ENCODE assay signal across 9 cellular contexts in the genomic region with DNA sequence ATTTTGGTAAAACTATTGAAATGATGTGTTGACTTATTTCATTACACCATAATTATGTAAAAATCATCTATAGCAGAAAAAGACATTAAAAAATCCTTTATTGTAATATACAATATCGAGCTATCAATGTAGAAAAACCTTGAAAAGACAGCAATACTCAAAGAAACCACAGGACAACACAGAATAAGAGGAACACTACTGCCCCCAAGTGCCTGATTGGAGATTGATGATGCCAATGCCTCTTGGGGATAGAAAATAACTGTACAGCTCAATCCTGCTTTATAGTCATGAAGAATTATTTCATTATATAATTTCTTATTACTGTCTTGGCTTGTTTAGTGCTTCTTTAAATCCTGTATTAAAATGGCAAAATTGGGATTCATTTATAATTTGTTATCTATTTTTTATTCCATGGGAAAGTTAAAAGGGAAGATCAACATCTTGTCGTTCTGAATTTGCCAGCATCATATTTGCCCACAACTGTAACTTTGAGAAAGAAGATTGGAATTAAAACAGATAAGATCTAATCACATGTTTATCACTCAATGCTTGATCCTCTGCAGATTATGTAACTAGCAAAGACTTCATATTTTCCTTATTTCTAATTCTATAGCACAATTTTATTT.
DNase-seq lines count a peak whose midpoint lies in the region; ATAC-seq and TF ChIP-seq lines count a peak whose summit lies in the region.
"Had no signal": no experiment of that assay in that cellular context is flagged by ENCODE, and none has a peak within 500 bp of the region (broad histone marks: within the 10 kb centered on the region; RNA-seq: fewer than 3 reads in every experiment).

No MANE protein-coding gene starts in this region.

- no peaks in the 10 kb centered on the region for H3K36me3 Mint-ChIP-seq in activated naive CD8-positive, alpha-beta T cell treated with anti-CD3 and anti-CD28 coated beads, Interleukin-2, amount 50 U/mL, for 24 hours (ENCODE audit: low read depth)
- H3K36me3 Mint-ChIP-seq in activated naive CD8-positive, alpha-beta T cell treated with anti-CD3 and anti-CD28 coated beads for 36 hours: no peaks in the 10 kb centered on the region
- H3K36me3 Mint-ChIP-seq in activated T-helper 1 cell treated with anti-CD3 and anti-CD28 coated beads, Interleukin-12 subunit alpha, Interleukin-12 subunit beta, Interleukin-2, Interleukin-4 antibody, amounts not matched to agents 30 ng/mL and 10 ng/mL and 1 ng/mL, durations not matched to agents 14 hours and 24 hours and 36 hours (ENCODE audit: low read depth): no peaks in the 10 kb centered on the region

- no peaks in the 10 kb centered on the region for H3K4me1 Mint-ChIP-seq in activated naive CD8-positive, alpha-beta T cell treated with anti-CD3 and anti-CD28 coated beads, Interleukin-2, amount 50 U/mL, for 24 hours
- H3K4me1 Mint-ChIP-seq in activated naive CD8-positive, alpha-beta T cell treated with anti-CD3 and anti-CD28 coated beads for 36 hours: no peaks in the 10 kb centered on the region
- no peaks in the 10 kb centered on the region for H3K4me1 Mint-ChIP-seq in activated T-helper 1 cell treated with anti-CD3 and anti-CD28 coated beads, Interleukin-12 subunit alpha, Interleukin-12 subunit beta, Interleukin-2, Interleukin-4 antibody, amounts not matched to agents 30 ng/mL and 10 ng/mL and 1 ng/mL, durations not matched to agents 14 hours and 24 hours and 36 hours (ENCODE audit: low read depth)
- H3K4me1 Mint-ChIP-seq: activated B cell treated with CpG ODN at 0.5 μM for 24 hours had no signal

- peaks cover 9% of the 10 kb centered on the region for H3K9me3 Mint-ChIP-seq in activated naive CD8-positive, alpha-beta T cell treated with anti-CD3 and anti-CD28 coated beads, Interleukin-2, amount 50 U/mL, for 24 hours
- peaks cover 12% of the 10 kb centered on the region for H3K9me3 Mint-ChIP-seq in activated naive CD8-positive, alpha-beta T cell treated with anti-CD3 and anti-CD28 coated beads for 36 hours
- peaks cover 12% of the 10 kb centered on the region for H3K9me3 Mint-ChIP-seq in activated T-helper 1 cell treated with anti-CD3 and anti-CD28 coated beads, Interleukin-12 subunit alpha, Interleukin-12 subunit beta, Interleukin-2, Interleukin-4 antibody, amounts not matched to agents 30 ng/mL and 10 ng/mL and 1 ng/mL, durations not matched to agents 14 hours and 24 hours and 36 hours

- intact Hi-C loops in activated T-helper 1 cell treated with anti-CD3 and anti-CD28 coated beads, Interleukin-12 subunit alpha, Interleukin-12 subunit beta, Interleukin-2, Interleukin-4 antibody, amounts not matched to agents 30 ng/mL and 10 ng/mL and 1 ng/mL, durations not matched to agents 14 hours and 24 hours and 36 hours (cut with micrococcal nuclease): no loop called here

- DNase-seq in activated naive CD8-positive, alpha-beta T cell treated with anti-CD3 and anti-CD28 coated beads, Interleukin-2, amount 50 U/mL, for 24 hours: peak; percentile 4
- DNase-seq in activated naive CD8-positive, alpha-beta T cell treated with anti-CD3 and anti-CD28 coated beads for 36 hours: no peak
- peak; percentile 18 for DNase-seq in NCI-H1105 (lab: John Stamatoyannopoulos, UW)
- DNase-seq in SK-MEL-5 (ENCODE audit: low read depth, low spot score): peak; percentile 93
- DNase-seq in hippocampal formation (lab: John Stamatoyannopoulos, UW): peak; percentile 2 to 14
- no peak for DNase-seq in suprapubic skin (ENCODE audit: low spot score in 2 of 2)
- DNase-seq in activated CD8-positive, alpha-beta memory T cell treated with anti-CD3 and anti-CD28 coated beads, Interleukin-2, amount 50 U/mL, for 48 hours: no peak
- DNase-seq in activated T-helper 1 cell treated with anti-CD3 and anti-CD28 coated beads, Interleukin-12 subunit alpha, Interleukin-12 subunit beta, Interleukin-2, Interleukin-4 antibody, amounts not matched to agents 30 ng/mL and 10 ng/mL and 1 ng/mL, durations not matched to agents 14 hours and 24 hours and 36 hours (ENCODE audit: low spot score): no peak
- DNase-seq: activated B cell treated with CpG ODN at 0.5 μM for 24 hours had no signal

- H3K36me3 ChIP-seq in suprapubic skin: no peaks in the 10 kb centered on the region

- no peak for TF ChIP-seq EP300 in suprapubic skin (IDR thresholded peaks at IDR 0.05)

- TF ChIP-seq POLR2A in suprapubic skin (IDR thresholded peaks at IDR 0.05): no peak

- no peak for TF ChIP-seq CTCF in suprapubic skin (IDR thresholded peaks at IDR 0.05)

- ATAC-seq in activated naive CD8-positive, alpha-beta T cell treated with anti-CD3 and anti-CD28 coated beads, Interleukin-2, amount 50 U/mL, for 24 hours: no peak

- H3K27me3 ChIP-seq in suprapubic skin: no peaks in the 10 kb centered on the region

- no peaks in the 10 kb centered on the region for H3K4me1 ChIP-seq in suprapubic skin

- H3K27ac ChIP-seq in suprapubic skin: no peak overlapping the region

- H3K4me3 ChIP-seq in suprapubic skin: no peak overlapping the region

- no peak overlapping the region for H3K27ac Mint-ChIP-seq in activated naive CD8-positive, alpha-beta T cell treated with anti-CD3 and anti-CD28 coated beads, Interleukin-2, amount 50 U/mL, for 24 hours
- H3K27ac Mint-ChIP-seq in activated naive CD8-positive, alpha-beta T cell treated with anti-CD3 and anti-CD28 coated beads for 36 hours: no peak overlapping the region
- no peak overlapping the region for H3K27ac Mint-ChIP-seq in activated T-helper 1 cell treated with anti-CD3 and anti-CD28 coated beads, Interleukin-12 subunit alpha, Interleukin-12 subunit beta, Interleukin-2, Interleukin-4 antibody, amounts not matched to agents 30 ng/mL and 10 ng/mL and 1 ng/mL, durations not matched to agents 14 hours and 24 hours and 36 hours
- H3K27ac Mint-ChIP-seq: activated B cell treated with CpG ODN at 0.5 μM for 24 hours had no signal

- in situ Hi-C loops in SK-MEL-5 (cut with HindIII; ENCODE audit: low pct_unique_long_range_greater_than_20kb, low sequenced_read_pairs): no loop called here

- H3K27me3 Mint-ChIP-seq in activated naive CD8-positive, alpha-beta T cell treated with anti-CD3 and anti-CD28 coated beads, Interleukin-2, amount 50 U/mL, for 24 hours: no peaks in the 10 kb centered on the region
- no peaks in the 10 kb centered on the region for H3K27me3 Mint-ChIP-seq in activated naive CD8-positive, alpha-beta T cell treated with anti-CD3 and anti-CD28 coated beads for 36 hours
- H3K27me3 Mint-ChIP-seq in activated T-helper 1 cell treated with anti-CD3 and anti-CD28 coated beads, Interleukin-12 subunit alpha, Interleukin-12 subunit beta, Interleukin-2, Interleukin-4 antibody, amounts not matched to agents 30 ng/mL and 10 ng/mL and 1 ng/mL, durations not matched to agents 14 hours and 24 hours and 36 hours (ENCODE audit: insufficient read depth): no peaks in the 10 kb centered on the region
- H3K27me3 Mint-ChIP-seq: activated B cell treated with CpG ODN at 0.5 μM for 24 hours had no signal

- no peaks in the 10 kb centered on the region for H3K9me3 ChIP-seq in suprapubic skin

- WGBS in suprapubic skin: 58% methylated on average over 2 of the region's 2 CpGs

- no peak overlapping the region for H3K4me3 Mint-ChIP-seq in activated naive CD8-positive, alpha-beta T cell treated with anti-CD3 and anti-CD28 coated beads, Interleukin-2, amount 50 U/mL, for 24 hours
- no peak overlapping the region for H3K4me3 Mint-ChIP-seq in activated naive CD8-positive, alpha-beta T cell treated with anti-CD3 and anti-CD28 coated beads for 36 hours
- no peak overlapping the region for H3K4me3 Mint-ChIP-seq in activated T-helper 1 cell treated with anti-CD3 and anti-CD28 coated beads, Interleukin-12 subunit alpha, Interleukin-12 subunit beta, Interleukin-2, Interleukin-4 antibody, amounts not matched to agents 30 ng/mL and 10 ng/mL and 1 ng/mL, durations not matched to agents 14 hours and 24 hours and 36 hours
- H3K4me3 Mint-ChIP-seq: activated B cell treated with CpG ODN at 0.5 μM for 24 hours had no signal

Comparison
In these comparisons a context has a peak if more than half of its experiments do, and no peak if none do; other contexts are left out.
1. DNase-seq: peak in activated naive CD8-positive, alpha-beta T cell treated with anti-CD3 and anti-CD28 coated beads, Interleukin-2, amount 50 U/mL, for 24 hours (single experiment), NCI-H1105 (single experiment), SK-MEL-5 (single experiment) and hippocampal formation (2 of 2); none in activated naive CD8-positive, alpha-beta T cell treated with anti-CD3 and anti-CD28 coated beads for 36 hours (single experiment), suprapubic skin (0 of 2), activated CD8-positive, alpha-beta memory T cell treated with anti-CD3 and anti-CD28 coated beads, Interleukin-2, amount 50 U/mL, for 48 hours (single experiment) and activated T-helper 1 cell treated with anti-CD3 and anti-CD28 coated beads, Interleukin-12 subunit alpha, Interleukin-12 subunit beta, Interleukin-2, Interleukin-4 antibody, amounts not matched to agents 30 ng/mL and 10 ng/mL and 1 ng/mL, durations not matched to agents 14 hours and 24 hours and 36 hours (single experiment).